23 cellular contexts compared by ENCODE assay signal in the genomic region with DNA sequence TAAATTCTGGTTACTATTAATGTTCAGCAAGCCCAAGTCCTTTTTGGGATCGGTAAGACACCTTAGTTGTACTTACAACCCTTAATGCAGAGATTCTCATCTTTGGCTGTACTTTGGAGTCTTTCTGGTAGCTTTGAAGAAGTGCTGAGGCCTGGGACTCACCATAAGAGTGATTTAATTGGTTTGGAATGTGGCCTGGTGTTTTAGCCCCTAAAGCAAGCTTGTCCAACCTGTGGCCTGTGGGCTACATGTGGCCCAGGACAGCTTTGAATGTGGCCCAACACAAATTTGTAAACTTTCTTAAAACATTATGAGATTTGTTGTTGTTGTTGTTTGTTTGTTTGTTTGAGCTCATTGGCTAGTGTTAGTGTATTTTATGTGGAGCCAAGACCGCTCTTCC.
"Had no signal": no experiment of that assay in that cellular context is flagged by ENCODE, and none has a peak within 500 bp of the region (broad histone marks: within the 10 kb centered on the region; RNA-seq: fewer than 3 reads in every experiment).

No MANE protein-coding gene starts in this region.

- H3K4me3 ChIP-seq: esophagus squamous epithelium, uterus had no signal

- H3K9me3 ChIP-seq: uterus had no signal

- H3K27me3 ChIP-seq: esophagus squamous epithelium, uterus had no signal

- H3K4me3 Mint-ChIP-seq: activated CD8-positive, alpha-beta memory T cell treated with anti-CD3 and anti-CD28 coated beads, Interleukin-2, amount 10 ng/mL, durations not matched to agents 7 days and 5 days; activated CD8-positive, alpha-beta T cell treated with anti-CD3 and anti-CD28 coated beads, Interleukin-2, amount 10 ng/mL, durations not matched to agents 7 days and 5 days; activated naive CD8-positive, alpha-beta T cell; central memory CD8-positive, alpha-beta T cell; dendritic cell treated with granulocyte-macrophage colony-stimulating factor and Interleukin-4, amounts not matched to agents 40 ng/mL and 50 ng/mL, for 4 days; naive thymus-derived CD8-positive, alpha-beta T cell; stimulated activated memory B cell treated with anti-CD40 and anti-IgM and Interleukin-4, amounts not matched to agents 10 μg/mL and 1 μg/mL and 100 μg/mL, for 72 hours; stimulated activated naive CD8-positive, alpha-beta T cell treated with anti-CD3 and anti-CD28 coated beads, Interleukin-15, amount 100 ng/mL, for 72 hours; type B pancreatic cell had no signal

- H3K36me3 Mint-ChIP-seq: activated CD8-positive, alpha-beta memory T cell treated with anti-CD3 and anti-CD28 coated beads, Interleukin-2, amount 10 ng/mL, durations not matched to agents 7 days and 5 days; type B pancreatic cell had no signal

- H3K36me3 ChIP-seq: esophagus squamous epithelium, uterus, WERI-Rb-1 had no signal

- H3K4me1 ChIP-seq: esophagus squamous epithelium, uterus had no signal

- H3K27ac ChIP-seq: esophagus squamous epithelium, uterus, WERI-Rb-1 had no signal

- H3K27me3 Mint-ChIP-seq: activated CD8-positive, alpha-beta memory T cell treated with anti-CD3 and anti-CD28 coated beads, Interleukin-2, amount 10 ng/mL, durations not matched to agents 7 days and 5 days; activated naive CD8-positive, alpha-beta T cell; central memory CD8-positive, alpha-beta T cell; dendritic cell treated with granulocyte-macrophage colony-stimulating factor and Interleukin-4, amounts not matched to agents 40 ng/mL and 50 ng/mL, for 4 days; naive thymus-derived CD8-positive, alpha-beta T cell; stimulated activated memory B cell treated with anti-CD40 and anti-IgM and Interleukin-4, amounts not matched to agents 10 μg/mL and 1 μg/mL and 100 μg/mL, for 72 hours; stimulated activated naive CD8-positive, alpha-beta T cell treated with anti-CD3 and anti-CD28 coated beads, Interleukin-15, amount 100 ng/mL, for 72 hours; type B pancreatic cell had no signal

- DNase-seq: activated CD4-positive, alpha-beta T cell treated with anti-CD3 and anti-CD28 coated beads, Interleukin-2, amount 50 U/mL, for 1 hour; activated CD8-positive, alpha-beta memory T cell treated with anti-CD3 and anti-CD28 coated beads, Interleukin-2, amount 10 ng/mL, durations not matched to agents 7 days and 5 days; activated CD8-positive, alpha-beta T cell treated with anti-CD3 and anti-CD28 coated beads, Interleukin-2, amount 10 ng/mL, durations not matched to agents 7 days and 5 days; activated T-cell treated with anti-CD3 and anti-CD28 coated beads, Interleukin-2, amount 50 U/mL, for 48 hours; anterior cingulate cortex; esophagus squamous epithelium; foreskin melanocyte; left ventricle myocardium superior; mammary epithelial cell; naive thymus-derived CD8-positive, alpha-beta T cell; posterior cingulate gyrus; small intestine; stimulated activated CD4-positive, alpha-beta T cell treated with anti-CD3 and anti-CD28 coated beads, Interleukin-4, amount 100 ng/mL, for 24 hours; stimulated activated naive CD8-positive, alpha-beta T cell treated with anti-CD3 and anti-CD28 coated beads, Interleukin-15, amount 100 ng/mL, for 72 hours; substantia nigra; uterus; WERI-Rb-1 had no signal

- H3K9me3 Mint-ChIP-seq: central memory CD8-positive, alpha-beta T cell had no signal

- H3K27ac Mint-ChIP-seq: activated CD8-positive, alpha-beta memory T cell treated with anti-CD3 and anti-CD28 coated beads, Interleukin-2, amount 10 ng/mL, durations not matched to agents 7 days and 5 days; activated CD8-positive, alpha-beta T cell treated with anti-CD3 and anti-CD28 coated beads, Interleukin-2, amount 10 ng/mL, durations not matched to agents 7 days and 5 days; activated naive CD8-positive, alpha-beta T cell; activated T-helper 2 cell treated with anti-CD3 and anti-CD28 coated beads, Interferon-gamma antibody, Interleukin-2, Interleukin-4, amounts not matched to agents 10 μg/mL and 5 μg/mL and 100 μg/mL, durations not matched to agents 14 hours and 24 hours and 36 hours; dendritic cell treated with granulocyte-macrophage colony-stimulating factor and Interleukin-4, amounts not matched to agents 40 ng/mL and 50 ng/mL, for 4 days; stimulated activated memory B cell treated with anti-CD40 and anti-IgM and Interleukin-4, amounts not matched to agents 10 μg/mL and 1 μg/mL and 100 μg/mL, for 72 hours; stimulated activated naive CD8-positive, alpha-beta T cell treated with anti-CD3 and anti-CD28 coated beads, Interleukin-15, amount 100 ng/mL, for 72 hours; type B pancreatic cell had no signal
